ENCODE assay signal across 1 cellular context in genomic region chr5:132283423-132284043, GRCh38.
TF ChIP-seq lines count a peak whose summit lies in the region.

No MANE protein-coding gene starts in this region.

TF ChIP-seq in GM12878, 131 proteins besides CTCF, POLR2A, EP300 and RAD21:
- TF ChIP-seq TCF12 (IDR thresholded peaks at IDR 0.05; ENCODE audit: low read depth, low read length) = no peak
- no peak for TF ChIP-seq NFYA (IDR thresholded peaks at IDR 0.05; ENCODE audit: borderline replicate concordance, low read depth, low read length)
- TF ChIP-seq ZZZ3 (IDR thresholded peaks at IDR 0.05; ENCODE audit: control insufficient read depth, insufficient read length, low read depth) = no peak
